Comparison of ENCODE assay signal across 13 cellular contexts in the genomic region with DNA sequence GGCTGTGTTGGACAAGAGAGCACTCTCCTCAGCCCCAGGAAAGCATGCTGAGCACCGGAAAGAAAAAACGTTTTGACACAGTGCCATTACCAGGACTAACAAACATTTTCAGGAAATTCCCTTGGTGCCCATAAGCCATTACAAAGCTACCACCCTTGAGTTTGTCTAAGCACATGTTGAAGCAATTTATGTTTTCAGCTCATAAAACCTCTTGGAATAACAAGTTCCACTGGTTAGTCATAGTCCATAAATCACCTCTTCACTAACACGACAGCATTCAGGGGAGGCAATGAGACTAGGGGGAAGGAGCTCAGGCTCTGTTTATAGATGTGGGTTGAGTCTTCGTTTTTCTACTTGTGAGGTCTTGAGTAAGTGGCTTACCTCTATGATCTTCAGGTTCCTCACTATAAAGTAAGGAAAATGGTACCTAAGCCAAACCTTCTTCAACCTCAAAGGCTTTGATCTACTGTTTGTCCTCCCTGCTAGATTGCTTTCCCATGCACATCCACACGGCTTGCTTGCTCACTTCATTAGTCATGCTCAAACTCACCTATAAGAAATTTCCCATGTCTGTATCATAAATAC.
DNase-seq lines count a peak whose midpoint lies in the region; ATAC-seq and TF ChIP-seq lines count a peak whose summit lies in the region.
"Had no signal": no experiment of that assay in that cellular context is flagged by ENCODE, and none has a peak within 500 bp of the region (broad histone marks: within the 10 kb centered on the region; RNA-seq: fewer than 3 reads in every experiment).

No MANE protein-coding gene starts in this region.

- no peak overlapping the region for H3K27ac ChIP-seq in prostate gland
- H3K27ac ChIP-seq: esophagus muscularis mucosa had no signal

- intact Hi-C loops in prostate gland (cut with DNase I), result no loop called here

- TF ChIP-seq CTCF in astrocyte of the cerebellum (IDR thresholded peaks at IDR 0.05; ENCODE audit: low read depth, low read length, missing control alignments) (no peak), prostate gland (IDR thresholded peaks at IDR 0.05) (no peak)

- DNase-seq in EH (ENCODE audit: low read depth) (peak; percentile 80), NCI-H187 (lab: John Stamatoyannopoulos, UW) (peak; percentile 65 to 66), astrocyte of the cerebellum (ENCODE audit: low read depth) (peak; percentile 53), prostate gland (ENCODE audit: low spot score) (peak; percentile 67), COR-L47 (lab: John Stamatoyannopoulos, UW) (no peak), NCI-H146 treated with DMSO at 0.1 percent for 48 hours (lab: John Stamatoyannopoulos, UW; ENCODE audit: unreplicated experiment) (no peak), SKM-1 (lab: John Stamatoyannopoulos, UW; ENCODE audit: unreplicated experiment) (no peak)
- DNase-seq: caudate nucleus, DMS 273 treated with DMSO at 0.1 percent for 48 hours, left cardiac atrium, NCI-H2081 treated with DMSO at 0.1 percent for 48 hours had no signal

- H3K27me3 ChIP-seq in prostate gland (replicated peaks; ENCODE audit: insufficient read depth), result no peaks in the 10 kb centered on the region

- ATAC-seq in HG02571 (IDR thresholded peaks at IDR 0.05; ENCODE audit: unreplicated experiment), result no peak
- ATAC-seq: left cardiac atrium had no signal

- in situ Hi-C loops in astrocyte of the cerebellum (cut with HindIII; ENCODE audit: low sequenced_read_pairs), result no loop called here

- TF ChIP-seq POLR2A in prostate gland (IDR thresholded peaks at IDR 0.05), result no peak

- WGBS in prostate gland, result 4% methylated on average over 5 of the region's 5 CpGs

- no peaks in the 10 kb centered on the region for H3K36me3 ChIP-seq in prostate gland
- H3K36me3 ChIP-seq: esophagus muscularis mucosa had no signal

- H3K4me3 ChIP-seq in astrocyte of the cerebellum (ENCODE audit: low read depth, low read length) (no peak overlapping the region), prostate gland (no peak overlapping the region)
- H3K4me3 ChIP-seq: esophagus muscularis mucosa had no signal

- H3K4me1 ChIP-seq in prostate gland (replicated peaks), result peaks cover 3% of the 10 kb centered on the region
- H3K4me1 ChIP-seq: esophagus muscularis mucosa had no signal

- no peaks in the 10 kb centered on the region for H3K9me3 ChIP-seq in prostate gland
- H3K9me3 ChIP-seq: esophagus muscularis mucosa had no signal

Comparison
In these comparisons a context has a peak if more than half of its experiments do, and no peak if none do; other contexts are left out.
1. DNase-seq: peak in EH (single experiment), NCI-H187 (2 of 2), astrocyte of the cerebellum (single experiment) and prostate gland (single experiment); none in COR-L47 (single experiment), NCI-H146 treated with DMSO at 0.1 percent for 48 hours (single experiment) and SKM-1 (single experiment).